12 cellular contexts compared by ENCODE assay signal in genomic region chr12:15011162-15011561, GRCh38. TPM values are rescaled to one million over a fixed set of nuclear protein-coding genes. Genes with fewer than 3 reads are reported as not detected.
DNase-seq lines count a peak whose midpoint lies in the region; ATAC-seq, FAIRE-seq and TF ChIP-seq lines count a peak whose summit lies in the region.
"Had no signal": no experiment of that assay in that cellular context is flagged by ENCODE, and none has a peak within 500 bp of the region (broad histone marks: within the 10 kb centered on the region; RNA-seq: fewer than 3 reads in every experiment).

No MANE protein-coding gene starts in this region.

- no peaks in the 10 kb centered on the region for H3K9me3 ChIP-seq in pancreas

- ATAC-seq in HG03103 (IDR thresholded peaks at IDR 0.05; ENCODE audit: low read depth, unreplicated experiment) (peak; percentile 78), pancreas (peak in 3 of 4 donors; percentile 40 to 73 (median 57)), GM21515 (IDR thresholded peaks at IDR 0.05; ENCODE audit: unreplicated experiment) (no peak)

- no peaks in the 10 kb centered on the region for H3K27me3 ChIP-seq in pancreas

- H3K4me3 ChIP-seq in astrocyte of the spinal cord (ENCODE audit: low read depth, low read length) (no peak overlapping the region), pancreas (no peak overlapping the region)
- H3K4me3 ChIP-seq: lung had no signal

- TF ChIP-seq CTCF in astrocyte of the spinal cord (IDR thresholded peaks at IDR 0.05; ENCODE audit: low read depth, low read length) (peak; percentile 7), pancreas (IDR thresholded peaks at IDR 0.05) (no peak)

- intact Hi-C loops in pancreas (cut with DNase I) (no loop called here), head of caudate nucleus (cut with DNase I) (no loop called here)

- H3K36me3 ChIP-seq in pancreas, result no peaks in the 10 kb centered on the region

- no peaks in the 10 kb centered on the region for H3K4me1 ChIP-seq in pancreas

- DNase-seq in GM18507 (ENCODE audit: extremely low spot score, insufficient read length, low read depth) (no peak), astrocyte of the spinal cord (ENCODE audit: low read depth, low spot score) (no peak), pancreas (peak in 1 of 6 donors; percentile 10), RCC 7860 (ENCODE audit: low spot score) (no peak), head of caudate nucleus (no peak)
- DNase-seq: activated naive CD4-positive, alpha-beta T cell treated with anti-CD3 and anti-CD28 coated beads, Interleukin-2, amount 10 ng/mL, durations not matched to agents 7 days and 5 days; NCI-H748 treated with DMSO at 0.1 percent for 48 hours; small intestine had no signal

- FAIRE-seq in GM18507 (lab: Jason Lieb, UNC) (peak; percentile 59), pancreas (lab: Jason Lieb, UNC) (no peak), RCC 7860 (lab: Jason Lieb, UNC) (no peak)
- FAIRE-seq: small intestine had no signal

- no peak overlapping the region for H3K27ac ChIP-seq in pancreas
- H3K27ac ChIP-seq: epithelial cell of prostate had no signal

- in situ Hi-C loops in astrocyte of the spinal cord (cut with HindIII; ENCODE audit: low sequenced_read_pairs), result no loop called here

RNA-seq across cellular contexts. Expression of gene PDE6H, which starts 38.3 kb away (rescaled TPM):
- total RNA-seq in pancreas, result not detected
- not detected for polyA plus RNA-seq in pancreas
- polyA plus RNA-seq: small intestine had no signal

RNA-seq across cellular contexts. Expression of gene ARHGDIB, which starts 49.8 kb away (rescaled TPM):
- total RNA-seq in pancreas, result 10 to 100 TPM in 4 of 6 donors, 1 to 10 TPM in 2; 5.8 to 54.8 (median 15.8) TPM
- polyA plus RNA-seq in pancreas, result 10 to 100 TPM; 25.8 to 27.0 TPM
